26 cellular contexts compared by ENCODE assay signal in the genomic region with DNA sequence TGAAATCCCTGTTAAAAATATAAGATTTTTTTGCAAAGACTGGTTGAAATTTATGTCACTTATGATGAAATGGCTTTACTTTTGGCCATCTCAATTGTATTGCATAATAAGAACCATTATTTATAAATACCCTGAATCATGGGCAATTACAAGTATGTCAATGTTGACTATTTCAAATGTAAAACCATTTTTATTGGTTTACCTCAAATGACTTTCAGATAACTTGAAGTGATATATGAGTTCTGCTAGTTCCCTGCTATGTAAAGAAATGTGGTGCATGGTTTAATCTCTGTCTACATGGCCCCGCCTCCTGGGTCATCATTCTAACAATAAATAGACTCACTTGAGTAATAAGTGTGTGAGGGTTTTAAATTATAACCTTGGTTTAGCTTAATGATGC.
A peak's percentile ranks its signal among the peaks of the same experiment; 100 is the strongest.
DNase-seq lines count a peak whose midpoint lies in the region; ATAC-seq, FAIRE-seq and TF ChIP-seq lines count a peak whose summit lies in the region.
"Had no signal": no experiment of that assay in that cellular context is flagged by ENCODE, and none has a peak within 500 bp of the region (broad histone marks: within the 10 kb centered on the region; RNA-seq: fewer than 3 reads in every experiment).

No MANE protein-coding gene starts in this region.

- no peak overlapping the region for H3K9ac ChIP-seq in astrocyte (ENCODE audit: low read length)
- H3K9ac ChIP-seq in mesenchymal stem cell (ENCODE audit: low read length) = no peak overlapping the region
- H3K9ac ChIP-seq: BLaER1 had no signal

- FAIRE-seq in astrocyte (lab: Jason Lieb, UNC) = no peak

- H3K27ac Mint-ChIP-seq in Caco-2 (ENCODE audit: unreplicated experiment) (no peak overlapping the region), astrocyte (ENCODE audit: unreplicated experiment) (no peak overlapping the region)
- H3K27ac Mint-ChIP-seq: activated CD8-positive, alpha-beta T cell treated with anti-CD3 and anti-CD28 coated beads, Interleukin-2, amount 10 ng/mL, durations not matched to agents 7 days and 5 days; activated T-helper 17 cell treated with anti-CD3 and anti-CD28 coated beads, Interleukin-2, amount 50 U/mL, for 72 hours; IgD-negative memory B cell; mesothelial cell of epicardium; naive thymus-derived CD8-positive, alpha-beta T cell; stimulated activated memory B cell treated with anti-CD40 and anti-IgM and Interleukin-4, amounts not matched to agents 10 μg/mL and 1 μg/mL and 100 μg/mL, for 72 hours had no signal

- no peaks in the 10 kb centered on the region for H4K20me1 ChIP-seq in astrocyte (ENCODE audit: insufficient read depth, low read length)
- H4K20me1 ChIP-seq: BLaER1 had no signal

- no peak overlapping the region for H2BK120ac ChIP-seq in mesenchymal stem cell (ENCODE audit: low read depth, low read length)

- no peaks in the 10 kb centered on the region for H3K79me1 ChIP-seq in mesenchymal stem cell (replicated peaks; ENCODE audit: low read length, poor library complexity, severe bottlenecking)

- TF ChIP-seq CTCF in Caco-2 (IDR thresholded peaks at IDR 0.05; ENCODE audit: insufficient read depth in 1 of 2, low read depth in 1 of 2, low read length in 1 of 2, severe bottlenecking in 1 of 2, unreplicated experiment in 1 of 2) = no peak
- TF ChIP-seq CTCF in astrocyte (IDR thresholded peaks at IDR 0.05; ENCODE audit: insufficient read depth, low read depth, low read length) = no peak
- TF ChIP-seq CTCF in WERI-Rb-1 (IDR thresholded peaks at IDR 0.05; ENCODE audit: low read depth, low read length) = no peak

- no peak overlapping the region for H2BK5ac ChIP-seq in mesenchymal stem cell (ENCODE audit: low read depth, low read length, poor library complexity, severe bottlenecking)

- BruUV-seq in Caco-2 (replicated peaks; lab: Mats Ljungman, UMichigan) = no TSS peak

- no peak overlapping the region for H3K4ac ChIP-seq in mesenchymal stem cell (ENCODE audit: low read depth in 1 of 2, low read length in 2 of 2)

- peak; percentile 50 to 56 for DNase-seq in Caco-2
- DNase-seq in HuH-7 (ENCODE audit: low spot score) = peak; percentile 37
- DNase-seq in astrocyte (ENCODE audit: low read depth) = peak; percentile 13
- DNase-seq in mesenchymal stem cell = peak; percentile 6
- DNase-seq in WERI-Rb-1 = no peak
- DNase-seq in stimulated activated CD4-positive, alpha-beta T cell treated with anti-CD3 and anti-CD28 coated beads, Interleukin-4, amount 100 ng/mL, for 1 hour = no peak
- no peak for DNase-seq in NCI-H510A treated with DMSO at 0.1 percent for 48 hours (lab: John Stamatoyannopoulos, UW)
- DNase-seq: ACHN; activated CD4-positive, alpha-beta T cell treated with anti-CD3 and anti-CD28 coated beads for 4 hours; activated CD8-positive, alpha-beta T cell treated with anti-CD3 and anti-CD28 coated beads, Interleukin-2, amount 10 ng/mL, durations not matched to agents 7 days and 5 days; activated naive CD4-positive, alpha-beta T cell treated with anti-CD3 and anti-CD28 coated beads, Interleukin-2, amount 50 U/mL, for 16 hours; amygdala; naive thymus-derived CD8-positive, alpha-beta T cell; NCI-H1092 treated with DMSO at 0.1 percent for 48 hours; NCI-H187; NCI-H2171; NCI-H510A; SHP77; sigmoid colon; transverse colon had no signal

- H2AFZ ChIP-seq in astrocyte (ENCODE audit: low read depth, low read length) (no peak overlapping the region), mesenchymal stem cell (ENCODE audit: low read depth, low read length) (no peak overlapping the region)

- whole genome bisulfite sequencing in mesenchymal stem cell = no CpG with 5 or more reads among the region's 1 CpG

- H3K4me3 ChIP-seq in Caco-2 (ENCODE audit: low read depth, low read length) (no peak overlapping the region), astrocyte (ENCODE audit: insufficient read depth, low read depth, low read length) (no peak overlapping the region), mesenchymal stem cell (ENCODE audit: insufficient read depth in 1 of 2, low read depth in 1 of 2, low read length in 2 of 2) (no peak overlapping the region), WERI-Rb-1 (ENCODE audit: low read depth, low read length) (no peak overlapping the region)
- H3K4me3 ChIP-seq: BLaER1, sigmoid colon, transverse colon had no signal

- H2BK12ac ChIP-seq in mesenchymal stem cell (ENCODE audit: low read length in 2 of 2) = no peak overlapping the region

- H3K79me2 ChIP-seq in astrocyte (ENCODE audit: insufficient read depth, low read length) = no peaks in the 10 kb centered on the region

- intact Hi-C loops in Caco-2 (cut with micrococcal nuclease; ENCODE audit: unreplicated experiment) = loop anchor here (1.0 to 2.0 kb wide), 2 partner anchors 56 to 108 kb away; no protein-coding TSS in a partner anchor

- H3K27ac ChIP-seq in astrocyte (ENCODE audit: low read depth, low read length) (no peak overlapping the region), mesenchymal stem cell (ENCODE audit: low read length, poor library complexity, severe bottlenecking) (no peak overlapping the region), WERI-Rb-1 (no peak overlapping the region)
- H3K27ac ChIP-seq: BLaER1, sigmoid colon, transverse colon had no signal

- H3K4me2 ChIP-seq in astrocyte (ENCODE audit: low read length) (no peak overlapping the region), mesenchymal stem cell (ENCODE audit: low read length, poor library complexity, severe bottlenecking) (no peak overlapping the region)
- H3K4me2 ChIP-seq: BLaER1 had no signal

- CTCF ChIA-PET in Caco-2 (lab: Charles Lee) = no interaction called here

- H3K27me3 ChIP-seq in Caco-2 (replicated peaks; ENCODE audit: control insufficient read depth, insufficient read depth, low read length) (no peaks in the 10 kb centered on the region), astrocyte (ENCODE audit: insufficient read depth, low read length) (no peaks in the 10 kb centered on the region), mesenchymal stem cell (ENCODE audit: control insufficient read depth in 1 of 2, insufficient read depth in 1 of 2, low read length in 2 of 2) (no peaks in the 10 kb centered on the region), WERI-Rb-1 (ENCODE audit: insufficient read depth, low read depth, severe bottlenecking) (no peaks in the 10 kb centered on the region)
- H3K27me3 ChIP-seq: BLaER1, sigmoid colon, transverse colon had no signal

- H2BK15ac ChIP-seq in mesenchymal stem cell (ENCODE audit: low read depth, poor library complexity, severe bottlenecking) = no peak overlapping the region

- POLR2A ChIA-PET in Caco-2 (lab: Charles Lee) = no interaction called here

- H3K27me3 Mint-ChIP-seq in Caco-2 (ENCODE audit: insufficient read depth, unreplicated experiment) (no peaks in the 10 kb centered on the region), astrocyte (ENCODE audit: low read depth, unreplicated experiment) (no peaks in the 10 kb centered on the region)
- H3K27me3 Mint-ChIP-seq: IgD-negative memory B cell; stimulated activated memory B cell treated with anti-CD40 and anti-IgM and Interleukin-4, amounts not matched to agents 10 μg/mL and 1 μg/mL and 100 μg/mL, for 72 hours had no signal

- no peak overlapping the region for H3K18ac ChIP-seq in mesenchymal stem cell (ENCODE audit: low read depth in 1 of 2, low read length in 2 of 2)

- H3K4me1 ChIP-seq in Caco-2 = peaks cover 25% of the 10 kb centered on the region
- peaks cover 10% of the 10 kb centered on the region for H3K4me1 ChIP-seq in astrocyte (ENCODE audit: insufficient read depth, low read length)
- no peaks in the 10 kb centered on the region for H3K4me1 ChIP-seq in mesenchymal stem cell (ENCODE audit: control insufficient read depth, insufficient read depth, low read depth, low read length)
- H3K4me1 ChIP-seq: BLaER1, sigmoid colon, transverse colon had no signal

- no peaks in the 10 kb centered on the region for H3K36me3 Mint-ChIP-seq in Caco-2 (ENCODE audit: insufficient read depth, unreplicated experiment)
- H3K36me3 Mint-ChIP-seq in astrocyte (ENCODE audit: low read depth, unreplicated experiment) = no peaks in the 10 kb centered on the region
- H3K36me3 Mint-ChIP-seq: IgD-negative memory B cell had no signal

- H3K4me1 Mint-ChIP-seq in Caco-2 (ENCODE audit: low read depth, unreplicated experiment) (no peaks in the 10 kb centered on the region), astrocyte (ENCODE audit: low read depth, unreplicated experiment) (peaks cover 3% of the 10 kb centered on the region)
- H3K4me1 Mint-ChIP-seq: activated T-helper 17 cell treated with anti-CD3 and anti-CD28 coated beads, Interleukin-2, amount 50 U/mL, for 72 hours; IgD-negative memory B cell; mesothelial cell of epicardium; naive thymus-derived CD8-positive, alpha-beta T cell; stimulated activated memory B cell treated with anti-CD40 and anti-IgM and Interleukin-4, amounts not matched to agents 10 μg/mL and 1 μg/mL and 100 μg/mL, for 72 hours had no signal

- H3K14ac ChIP-seq in mesenchymal stem cell (ENCODE audit: low read length in 2 of 2) = no peak overlapping the region

- 0 out of 2 replicates have a peak, but pooled peaks cover 7% of the 10 kb centered on the region for H3K9me3 ChIP-seq in Caco-2
- H3K9me3 ChIP-seq in astrocyte (ENCODE audit: insufficient read depth, low read depth, low read length) = no peaks in the 10 kb centered on the region
- no peaks in the 10 kb centered on the region for H3K9me3 ChIP-seq in mesenchymal stem cell (ENCODE audit: control insufficient read depth, low read length)
- H3K9me3 ChIP-seq in WERI-Rb-1 (ENCODE audit: severe bottlenecking) = no peaks in the 10 kb centered on the region
- H3K9me3 ChIP-seq: transverse colon had no signal

- no peak overlapping the region for H2AK5ac ChIP-seq in mesenchymal stem cell (ENCODE audit: low read length, severe bottlenecking)

- H3K9me3 Mint-ChIP-seq in Caco-2 (ENCODE audit: unreplicated experiment) (peaks cover 28% of the 10 kb centered on the region), astrocyte (ENCODE audit: unreplicated experiment) (peaks cover 2% of the 10 kb centered on the region)

- H4K8ac ChIP-seq in mesenchymal stem cell (ENCODE audit: low read length) = no peak overlapping the region

- H3K4me3 Mint-ChIP-seq in Caco-2 (ENCODE audit: unreplicated experiment) (no peak overlapping the region), astrocyte (ENCODE audit: unreplicated experiment) (no peak overlapping the region)
- H3K4me3 Mint-ChIP-seq: activated CD8-positive, alpha-beta T cell treated with anti-CD3 and anti-CD28 coated beads, Interleukin-2, amount 10 ng/mL, durations not matched to agents 7 days and 5 days; activated T-helper 17 cell treated with anti-CD3 and anti-CD28 coated beads, Interleukin-2, amount 50 U/mL, for 72 hours; IgD-negative memory B cell; mesothelial cell of epicardium; naive thymus-derived CD8-positive, alpha-beta T cell; stimulated activated memory B cell treated with anti-CD40 and anti-IgM and Interleukin-4, amounts not matched to agents 10 μg/mL and 1 μg/mL and 100 μg/mL, for 72 hours had no signal

- H3K36me3 ChIP-seq in Caco-2 (ENCODE audit: control insufficient read depth, insufficient read depth, low read length) (no peaks in the 10 kb centered on the region), astrocyte (ENCODE audit: insufficient read depth, low read length) (no peaks in the 10 kb centered on the region), mesenchymal stem cell (ENCODE audit: control insufficient read depth in 1 of 2, insufficient read depth in 2 of 2, low read depth in 1 of 2, low read length in 2 of 2) (no peaks in the 10 kb centered on the region), WERI-Rb-1 (no peaks in the 10 kb centered on the region)
- H3K36me3 ChIP-seq: BLaER1, sigmoid colon, transverse colon had no signal

- ATAC-seq in GM19452 (IDR thresholded peaks at IDR 0.05; ENCODE audit: unreplicated experiment) = no peak
- ATAC-seq: activated CD8-positive, alpha-beta T cell treated with anti-CD3 and anti-CD28 coated beads, Interleukin-2, amount 10 ng/mL, durations not matched to agents 7 days and 5 days; activated T-helper 17 cell treated with anti-CD3 and anti-CD28 coated beads, Interleukin-2, amount 50 U/mL, for 72 hours; naive thymus-derived CD8-positive, alpha-beta T cell; stimulated activated memory B cell treated with anti-CD40 and anti-IgM and Interleukin-4, amounts not matched to agents 10 μg/mL and 1 μg/mL and 100 μg/mL, for 72 hours had no signal

- H3K23ac ChIP-seq in mesenchymal stem cell (ENCODE audit: low read length in 2 of 2) = no peak overlapping the region

- no peak overlapping the region for H4K91ac ChIP-seq in mesenchymal stem cell (ENCODE audit: low read length)

Comparison
In these comparisons a context has a peak if more than half of its experiments do, and no peak if none do; other contexts are left out.
1. DNase-seq: peak in Caco-2 (2 of 2), HuH-7 (single experiment), astrocyte (single experiment) and mesenchymal stem cell (single experiment); none in WERI-Rb-1 (single experiment), stimulated activated CD4-positive, alpha-beta T cell treated with anti-CD3 and anti-CD28 coated beads, Interleukin-4, amount 100 ng/mL, for 1 hour (single experiment) and NCI-H510A treated with DMSO at 0.1 percent for 48 hours (single experiment).